In genomic region chr2:3125761-3126130, GRCh38 we compare ENCODE assay signal across 15 cellular contexts.
"Had no signal": no experiment of that assay in that cellular context is flagged by ENCODE, and none has a peak within 500 bp of the region (broad histone marks: within the 10 kb centered on the region; RNA-seq: fewer than 3 reads in every experiment).

No MANE protein-coding gene starts in this region.

- H3K4me3 ChIP-seq: prostate gland, stomach, vagina had no signal

- H3K36me3 ChIP-seq: prostate gland, stomach, vagina had no signal

- H3K27ac Mint-ChIP-seq: activated CD4-positive, alpha-beta T cell treated with anti-CD3 and anti-CD28 coated beads for 36 hours; activated CD8-positive, alpha-beta T cell treated with anti-CD3 and anti-CD28 coated beads for 36 hours; activated T-cell treated with anti-CD3 and anti-CD28 coated beads, Interleukin-2, amount 50 U/mL, for 72 hours; mesothelial cell of epicardium had no signal

- H3K9me3 ChIP-seq: prostate gland, stomach, vagina had no signal

- H3K27ac ChIP-seq: prostate gland, stomach, vagina had no signal

- H3K4me1 ChIP-seq: prostate gland, stomach, vagina had no signal

- H3K27me3 ChIP-seq: vagina had no signal

- H3K27me3 Mint-ChIP-seq: activated CD8-positive, alpha-beta T cell treated with anti-CD3 and anti-CD28 coated beads for 36 hours had no signal

- H3K9me3 Mint-ChIP-seq: activated CD8-positive, alpha-beta T cell treated with anti-CD3 and anti-CD28 coated beads for 36 hours; activated T-cell treated with anti-CD3 and anti-CD28 coated beads, Interleukin-2, amount 50 U/mL, for 72 hours had no signal

- ATAC-seq: activated CD4-positive, alpha-beta T cell treated with anti-CD3 and anti-CD28 coated beads for 36 hours; activated CD8-positive, alpha-beta T cell treated with anti-CD3 and anti-CD28 coated beads for 36 hours; activated T-cell treated with anti-CD3 and anti-CD28 coated beads, Interleukin-2, amount 50 U/mL, for 72 hours; T-cell had no signal

- H3K4me3 Mint-ChIP-seq: activated CD4-positive, alpha-beta T cell treated with anti-CD3 and anti-CD28 coated beads for 36 hours; activated CD8-positive, alpha-beta T cell treated with anti-CD3 and anti-CD28 coated beads for 36 hours; activated T-cell treated with anti-CD3 and anti-CD28 coated beads, Interleukin-2, amount 50 U/mL, for 72 hours; mesothelial cell of epicardium; T-cell had no signal

- H3K36me3 Mint-ChIP-seq: T-cell had no signal

- DNase-seq: activated CD4-positive, alpha-beta T cell treated with anti-CD3 and anti-CD28 coated beads for 36 hours; activated CD8-positive, alpha-beta memory T cell treated with anti-CD3 and anti-CD28 coated beads, Interleukin-2, amount 50 U/mL, for 4 hours; activated CD8-positive, alpha-beta T cell treated with anti-CD3 and anti-CD28 coated beads for 36 hours; activated naive CD4-positive, alpha-beta T cell; activated T-cell treated with anti-CD3 and anti-CD28 coated beads, Interleukin-2, amount 50 U/mL, for 72 hours; central memory CD4-positive, alpha-beta T cell; hippocampal formation; occipital lobe; stimulated activated CD4-positive, alpha-beta T cell treated with anti-CD3 and anti-CD28 coated beads, Interleukin-2, amount 100 ng/mL, for 48 hours; stimulated activated CD8-positive, alpha-beta memory T cell treated with anti-CD3 and anti-CD28 coated beads, Interleukin-4, amount 100 ng/mL, for 48 hours; stomach had no signal
